18 cellular contexts compared by ENCODE assay signal in genomic region chr1:219476116-219476515, GRCh38.
A peak's percentile ranks its signal among the peaks of the same experiment; 100 is the strongest.
DNase-seq lines count a peak whose midpoint lies in the region; ATAC-seq and TF ChIP-seq lines count a peak whose summit lies in the region.
"Had no signal": no experiment of that assay in that cellular context is flagged by ENCODE, and none has a peak within 500 bp of the region (broad histone marks: within the 10 kb centered on the region; RNA-seq: fewer than 3 reads in every experiment).

No MANE protein-coding gene starts in this region.

- H3K9me3 ChIP-seq in OCI-LY7 (ENCODE audit: low read length), result no peaks in the 10 kb centered on the region
- H3K9me3 ChIP-seq: heart left ventricle had no signal

- intact Hi-C loops in OCI-LY7 (cut with micrococcal nuclease; ENCODE audit: unreplicated experiment), result no loop called here

- CTCF ChIA-PET in OCI-LY7 (lab: Charles Lee; ENCODE audit: unreplicated experiment), result no interaction called here
- CTCF ChIA-PET in activated CD8-positive, alpha-beta T cell treated with anti-CD3 and anti-CD28 coated beads, Interleukin-2, amount 10 ng/mL, durations not matched to agents 7 days and 5 days (lab: Charles Lee), result no interaction called here

- POLR2A ChIA-PET in OCI-LY7 (lab: Charles Lee), result interaction anchor here (0.6 kb wide), 1 partner anchor 1681 kb away, joined by 4 read pairs; no protein-coding TSS in a partner anchor
- POLR2A ChIA-PET in activated CD8-positive, alpha-beta T cell treated with anti-CD3 and anti-CD28 coated beads, Interleukin-2, amount 10 ng/mL, durations not matched to agents 7 days and 5 days (lab: Charles Lee), result no interaction called here

- no peak for TF ChIP-seq CTCF in OCI-LY7 (conservative IDR thresholded peaks at IDR 0.05; ENCODE audit: low read length)

- H3K27me3 Mint-ChIP-seq in activated CD8-positive, alpha-beta T cell treated with anti-CD3 and anti-CD28 coated beads, Interleukin-2, amount 10 ng/mL, durations not matched to agents 7 days and 5 days (ENCODE audit: low read depth), result no peaks in the 10 kb centered on the region

- no peak overlapping the region for H3K4me3 Mint-ChIP-seq in activated CD8-positive, alpha-beta T cell treated with anti-CD3 and anti-CD28 coated beads, Interleukin-2, amount 10 ng/mL, durations not matched to agents 7 days and 5 days
- H3K4me3 Mint-ChIP-seq: CD14-positive monocyte; H9; naive thymus-derived CD8-positive, alpha-beta T cell had no signal

- H4K20me1 ChIP-seq in OCI-LY7 (ENCODE audit: insufficient read depth, low read length), result no peaks in the 10 kb centered on the region

- ATAC-seq in GM18907 (IDR thresholded peaks at IDR 0.05; ENCODE audit: unreplicated experiment) (peak; percentile 93), GM21528 (IDR thresholded peaks at IDR 0.05; ENCODE audit: low FRiP score, unreplicated experiment) (peak; percentile 85), HG03045 (IDR thresholded peaks at IDR 0.05; ENCODE audit: unreplicated experiment) (peak; percentile 90), HG03575 (IDR thresholded peaks at IDR 0.05; ENCODE audit: extremely low read depth, insufficient number of reproducible peaks, low FRiP score, unreplicated experiment) (peak; percentile 48)
- no peak for ATAC-seq in activated CD8-positive, alpha-beta T cell treated with anti-CD3 and anti-CD28 coated beads, Interleukin-2, amount 10 ng/mL, durations not matched to agents 7 days and 5 days
- ATAC-seq: heart left ventricle; K562; left lobe of liver; naive thymus-derived CD8-positive, alpha-beta T cell; right cardiac atrium had no signal

- BruUV-seq in OCI-LY7 (replicated peaks; lab: Mats Ljungman, UMichigan), result no TSS peak

- no peak overlapping the region for H3K4me2 ChIP-seq in OCI-LY7 (ENCODE audit: low read length)

- H3K36me3 ChIP-seq in OCI-LY7 (ENCODE audit: insufficient read depth, low read length), result no peaks in the 10 kb centered on the region
- H3K36me3 ChIP-seq: heart left ventricle had no signal

- H3K27ac ChIP-seq in OCI-LY7 (ENCODE audit: low read depth, low read length, poor library complexity, severe bottlenecking), result no peak overlapping the region
- H3K27ac ChIP-seq: heart left ventricle had no signal

- no peaks in the 10 kb centered on the region for H3K9me3 Mint-ChIP-seq in activated CD8-positive, alpha-beta T cell treated with anti-CD3 and anti-CD28 coated beads, Interleukin-2, amount 10 ng/mL, durations not matched to agents 7 days and 5 days (ENCODE audit: insufficient read depth)
- H3K9me3 Mint-ChIP-seq: activated T-helper 2 cell treated with anti-CD3 and anti-CD28 coated beads, Interferon-gamma antibody, Interleukin-2, Interleukin-4, amounts not matched to agents 10 μg/mL and 5 μg/mL and 100 μg/mL, durations not matched to agents 14 hours and 24 hours and 36 hours; H9 had no signal

- H3K4me1 ChIP-seq in OCI-LY7 (ENCODE audit: insufficient read depth, low read length, poor library complexity, severe bottlenecking), result no peaks in the 10 kb centered on the region
- H3K4me1 ChIP-seq: heart left ventricle had no signal

- no peaks in the 10 kb centered on the region for H3K79me2 ChIP-seq in OCI-LY7 (ENCODE audit: insufficient read depth, low read depth, low read length)

- no peak overlapping the region for H3K27ac Mint-ChIP-seq in activated CD8-positive, alpha-beta T cell treated with anti-CD3 and anti-CD28 coated beads, Interleukin-2, amount 10 ng/mL, durations not matched to agents 7 days and 5 days
- H3K27ac Mint-ChIP-seq: activated T-helper 2 cell treated with anti-CD3 and anti-CD28 coated beads, Interferon-gamma antibody, Interleukin-2, Interleukin-4, amounts not matched to agents 10 μg/mL and 5 μg/mL and 100 μg/mL, durations not matched to agents 14 hours and 24 hours and 36 hours; CD14-positive monocyte; H9; naive thymus-derived CD8-positive, alpha-beta T cell had no signal

- no peaks in the 10 kb centered on the region for H3K4me1 Mint-ChIP-seq in activated CD8-positive, alpha-beta T cell treated with anti-CD3 and anti-CD28 coated beads, Interleukin-2, amount 10 ng/mL, durations not matched to agents 7 days and 5 days (ENCODE audit: low read depth)
- H3K4me1 Mint-ChIP-seq: CD14-positive monocyte; H9; naive thymus-derived CD8-positive, alpha-beta T cell had no signal

- no peaks in the 10 kb centered on the region for H3K36me3 Mint-ChIP-seq in activated CD8-positive, alpha-beta T cell treated with anti-CD3 and anti-CD28 coated beads, Interleukin-2, amount 10 ng/mL, durations not matched to agents 7 days and 5 days (ENCODE audit: low read depth)
- H3K36me3 Mint-ChIP-seq: CD14-positive monocyte; naive thymus-derived CD8-positive, alpha-beta T cell had no signal

- H3K9me2 ChIP-seq in OCI-LY7 (ENCODE audit: insufficient read depth, low read length), result no peaks in the 10 kb centered on the region

- no peak overlapping the region for H3K4me3 ChIP-seq in OCI-LY7 (ENCODE audit: low read depth, low read length, poor library complexity, severe bottlenecking)
- H3K4me3 ChIP-seq: heart left ventricle, K562 had no signal

- H2AFZ ChIP-seq in OCI-LY7 (ENCODE audit: low read length), result no peak overlapping the region

- DNase-seq in OCI-LY7 (ENCODE audit: low spot score), result no peak
- DNase-seq in activated CD8-positive, alpha-beta T cell treated with anti-CD3 and anti-CD28 coated beads, Interleukin-2, amount 10 ng/mL, durations not matched to agents 7 days and 5 days, result no peak
- no peak for DNase-seq in Kasumi-1 (lab: John Stamatoyannopoulos, UW)
- DNase-seq in DMS79 (lab: John Stamatoyannopoulos, UW), result no peak
- DNase-seq: GF-D8; H9; heart left ventricle; naive thymus-derived CD8-positive, alpha-beta T cell; NCI-H1930; right cardiac atrium had no signal
